In genomic region chr10:17452060-17452894, GRCh38 we compare ENCODE assay signal across 16 cellular contexts. TPM values are rescaled to one million over a fixed set of nuclear protein-coding genes. Genes with fewer than 3 reads are reported as not detected.
A peak's percentile ranks its signal among the peaks of the same experiment; 100 is the strongest.
DNase-seq lines count a peak whose midpoint lies in the region; ATAC-seq and TF ChIP-seq lines count a peak whose summit lies in the region.
"Had no signal": no experiment of that assay in that cellular context is flagged by ENCODE, and none has a peak within 500 bp of the region (broad histone marks: within the 10 kb centered on the region; RNA-seq: fewer than 3 reads in every experiment).

No MANE protein-coding gene starts in this region.

- peaks cover 17% of the 10 kb centered on the region for H3K4me1 Mint-ChIP-seq in activated T-cell treated with anti-CD3 and anti-CD28 coated beads, Interleukin-2, amount 50 U/mL, for 24 hours (ENCODE audit: low read depth)
- peaks cover 14% of the 10 kb centered on the region for H3K4me1 Mint-ChIP-seq in brain
- H3K4me1 Mint-ChIP-seq in neural crest cell: peaks cover 6% of the 10 kb centered on the region

- no peak overlapping the region for H3K27ac Mint-ChIP-seq in activated T-cell treated with anti-CD3 and anti-CD28 coated beads, Interleukin-2, amount 50 U/mL, for 24 hours
- H3K27ac Mint-ChIP-seq in brain: no peak overlapping the region
- H3K27ac Mint-ChIP-seq in neural crest cell (ENCODE audit: unreplicated experiment): no peak overlapping the region
- H3K27ac Mint-ChIP-seq: HFFc6 had no signal

- peaks cover 55% of the 10 kb centered on the region for H3K27me3 Mint-ChIP-seq in activated T-cell treated with anti-CD3 and anti-CD28 coated beads, Interleukin-2, amount 50 U/mL, for 24 hours
- peaks cover 72% of the 10 kb centered on the region for H3K27me3 Mint-ChIP-seq in brain
- H3K27me3 Mint-ChIP-seq in neural crest cell (ENCODE audit: low read depth): peaks cover 82% of the 10 kb centered on the region

- H3K36me3 Mint-ChIP-seq in activated T-cell treated with anti-CD3 and anti-CD28 coated beads, Interleukin-2, amount 50 U/mL, for 24 hours (ENCODE audit: low read depth): peaks cover 10% of the 10 kb centered on the region
- H3K36me3 Mint-ChIP-seq in brain (peaks cover 6% of the 10 kb centered on the region), neural crest cell (ENCODE audit: low read depth) (peaks cover 5% of the 10 kb centered on the region)

- no peak for DNase-seq in activated T-cell treated with anti-CD3 and anti-CD28 coated beads, Interleukin-2, amount 50 U/mL, for 24 hours
- no peak for DNase-seq in activated T-cell treated with anti-CD3 and anti-CD28 coated beads, Interleukin-2, amount 50 U/mL, for 48 hours
- peak; percentile 57 for DNase-seq in NOMO-1 treated with DMSO at 0.1 percent for 48 hours (lab: John Stamatoyannopoulos, UW; ENCODE audit: unreplicated experiment)
- DNase-seq in neural crest cell (ENCODE audit: low read depth, low spot score): no peak
- DNase-seq in NCI-H510A (lab: John Stamatoyannopoulos, UW): no peak
- no peak for DNase-seq in DMS53 (lab: John Stamatoyannopoulos, UW)
- DNase-seq: activated CD4-positive, alpha-beta T cell treated with anti-CD3 and anti-CD28 coated beads for 4 hours; activated effector memory CD4-positive, alpha-beta T cell treated with anti-CD3 and anti-CD28 coated beads, Interleukin-2, amount 50 U/mL, for 16 hours; DMS 273 treated with DMSO at 0.1 percent for 48 hours; HFFc6; MG63; spleen had no signal

- ATAC-seq in GM19395 (IDR thresholded peaks at IDR 0.05; ENCODE audit: unreplicated experiment): no peak

- peaks cover 15% of the 10 kb centered on the region for H3K9me3 Mint-ChIP-seq in activated T-cell treated with anti-CD3 and anti-CD28 coated beads, Interleukin-2, amount 50 U/mL, for 24 hours
- H3K9me3 Mint-ChIP-seq in brain (peaks cover 31 to 33% (median 32%) of the 10 kb centered on the region in 5 experiments), neural crest cell (peaks cover 12% of the 10 kb centered on the region)

- peak overlapping the region; percentile 81 for H3K4me3 Mint-ChIP-seq in activated T-cell treated with anti-CD3 and anti-CD28 coated beads, Interleukin-2, amount 50 U/mL, for 24 hours
- peak overlapping the region in 4 of 5 experiments; percentile 23 to 88 (median 70) for H3K4me3 Mint-ChIP-seq in brain
- peak overlapping the region; percentile 67 for H3K4me3 Mint-ChIP-seq in neural crest cell

- TF ChIP-seq CTCF in brain (conservative IDR thresholded peaks at IDR 0.05) (no peak), neural crest cell (conservative IDR thresholded peaks at IDR 0.05) (no peak)

RNA-seq across cellular contexts. Expression of gene ST8SIA6, which starts 2.1 kb away (rescaled TPM):
- polyA plus RNA-seq in brain (ENCODE audit: insufficient read depth, low read depth, low replicate concordance): 0.46 TPM
- not detected in 2 replicates for total RNA-seq in neural crest cell
- total RNA-seq: A673, chondrocyte, HFFc6 had no signal
